ENCODE assay signal across 19 cellular contexts in the genomic region with DNA sequence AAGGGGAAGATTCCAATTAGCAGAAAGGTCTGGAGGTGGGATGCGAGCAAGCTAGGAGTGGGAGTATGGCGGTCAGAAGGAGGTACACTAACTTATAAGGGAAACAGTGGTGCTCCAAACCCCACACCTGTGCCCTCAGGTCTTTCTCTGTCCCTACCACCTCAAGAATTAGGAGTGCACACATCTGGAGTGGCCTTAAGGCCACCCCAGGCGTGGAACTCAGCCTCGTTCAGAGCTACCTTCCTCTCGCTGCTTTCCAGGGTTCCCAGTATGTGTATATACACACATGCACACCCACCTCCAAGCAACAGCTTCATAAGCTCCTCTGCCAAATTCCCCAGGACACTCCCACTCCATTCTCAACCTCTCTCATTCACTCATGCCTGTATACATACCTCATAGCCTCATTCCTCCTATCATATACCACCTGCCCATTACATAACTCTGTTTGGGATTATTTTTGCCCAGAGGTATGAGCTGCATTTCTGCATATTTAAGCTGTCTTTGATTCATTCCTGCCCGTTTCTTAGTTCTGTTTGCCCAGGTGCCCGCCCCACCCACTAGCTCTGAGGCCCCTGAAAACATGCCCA.
DNase-seq lines count a peak whose midpoint lies in the region; FAIRE-seq and TF ChIP-seq lines count a peak whose summit lies in the region.
"Had no signal": no experiment of that assay in that cellular context is flagged by ENCODE, and none has a peak within 500 bp of the region (broad histone marks: within the 10 kb centered on the region; RNA-seq: fewer than 3 reads in every experiment).

No MANE protein-coding gene starts in this region.

- H3K9me3 Mint-ChIP-seq in neural progenitor cell: no peaks in the 10 kb centered on the region

- H3K79me2 ChIP-seq in keratinocyte (ENCODE audit: control insufficient read depth, insufficient read depth, low read length) (no peaks in the 10 kb centered on the region), neural progenitor cell (ENCODE audit: low read depth) (no peaks in the 10 kb centered on the region)

- H3K4me3 ChIP-seq in keratinocyte (ENCODE audit: control insufficient read depth in 2 of 3, extremely low read depth in 1 of 3, insufficient read depth in 2 of 3, low read depth in 1 of 3, low read length in 3 of 3) (no peak overlapping the region), neural progenitor cell (no peak overlapping the region)

- H2AFZ ChIP-seq in keratinocyte (ENCODE audit: control insufficient read depth, low read length) (no peak overlapping the region), neural progenitor cell (replicated peaks) (no peak overlapping the region)

- no peak overlapping the region for H3K4me3 Mint-ChIP-seq in neural progenitor cell

- H3K9ac ChIP-seq in keratinocyte (ENCODE audit: control insufficient read depth, extremely low read depth, insufficient read depth, low read length) (no peak overlapping the region), neural progenitor cell (no peak overlapping the region)

- H3K27me3 ChIP-seq in keratinocyte (ENCODE audit: control insufficient read depth, extremely low read depth, insufficient read depth, low read length) (peaks cover 4% of the 10 kb centered on the region), neural progenitor cell (peaks cover 14% of the 10 kb centered on the region)

- H3K4me1 Mint-ChIP-seq in neural progenitor cell: no peaks in the 10 kb centered on the region

- H3K9me3 ChIP-seq in keratinocyte (ENCODE audit: control insufficient read depth, low read depth, low read length) (no peaks in the 10 kb centered on the region), neural progenitor cell (ENCODE audit: low read depth) (no peaks in the 10 kb centered on the region)

- H3F3A ChIP-seq in neural progenitor cell (ENCODE audit: low read depth): no peaks in the 10 kb centered on the region

- peaks cover 12% of the 10 kb centered on the region for H3K27me3 Mint-ChIP-seq in neural progenitor cell (ENCODE audit: insufficient read depth, low read depth)

- DNase-seq in NCI-H69 (lab: John Stamatoyannopoulos, UW) (peak; percentile 26), ecto neural progenitor cell (ENCODE audit: low spot score) (peak; percentile 26), keratinocyte (ENCODE audit: low read depth, low spot score) (peak; percentile 17), superior temporal gyrus (ENCODE audit: extremely low spot score) (peak; percentile 23), neural progenitor cell (ENCODE audit: low spot score) (no peak), SKM-1 treated with dmso at 0.1 percent for 144 hours (lab: John Stamatoyannopoulos, UW; ENCODE audit: unreplicated experiment) (no peak), AML-193 (lab: John Stamatoyannopoulos, UW) (no peak)
- DNase-seq: ACHN, DMS79 treated with DMSO at 0.1 percent for 48 hours, IMR-90, Kasumi-1, NCI-H1092 treated with DMSO at 0.1 percent for 48 hours, NCI-H2081, NCI-H774, OCI-M1, SIG-M5 had no signal

- H3K4me2 ChIP-seq in keratinocyte (ENCODE audit: control insufficient read depth, extremely low read depth, insufficient read depth, low read depth, low read length) (peak overlapping the region; percentile 26), neural progenitor cell (no peak overlapping the region)

- TF ChIP-seq CTCF in keratinocyte (optimal IDR thresholded peaks at IDR 0.05 in 1 of 3, IDR thresholded peaks at IDR 0.05 in 1 of 3, conservative IDR thresholded peaks at IDR 0.05 in 1 of 3; ENCODE audit: extremely low read depth in 1 of 3, insufficient read depth in 2 of 3, low read length in 3 of 3) (no peak), neural progenitor cell (IDR thresholded peaks at IDR 0.05) (no peak)

- no peak overlapping the region for H3K27ac ChIP-seq in keratinocyte (ENCODE audit: control insufficient read depth, insufficient read depth, low read length)
- no peak overlapping the region for H3K27ac ChIP-seq in neural progenitor cell
- H3K27ac ChIP-seq: C4-2B, HL-60 had no signal

- peaks cover 27% of the 10 kb centered on the region for H3K4me1 ChIP-seq in keratinocyte (ENCODE audit: control insufficient read depth, extremely low read depth, insufficient read depth, low read length)
- no peaks in the 10 kb centered on the region for H3K4me1 ChIP-seq in neural progenitor cell

- no peak overlapping the region for H3K27ac Mint-ChIP-seq in neural progenitor cell

- H4K20me1 ChIP-seq in keratinocyte (ENCODE audit: control insufficient read depth, extremely low read depth, insufficient read depth, low read length) (no peaks in the 10 kb centered on the region), neural progenitor cell (ENCODE audit: low read depth) (no peaks in the 10 kb centered on the region)

- dilution Hi-C loops in keratinocyte (cut with MboI; ENCODE audit: extremely low pct_ligation_motif_present, low sequenced_read_pairs): no loop called here

- H3K36me3 ChIP-seq in keratinocyte (ENCODE audit: control insufficient read depth in 2 of 2, extremely low read depth in 1 of 2, insufficient read depth in 2 of 2, low read length in 2 of 2): no peaks in the 10 kb centered on the region
- no peaks in the 10 kb centered on the region for H3K36me3 ChIP-seq in neural progenitor cell

- H3K36me3 Mint-ChIP-seq in neural progenitor cell: no peaks in the 10 kb centered on the region

- FAIRE-seq in keratinocyte (lab: Jason Lieb, UNC): peak; percentile 61
- FAIRE-seq: HTR-8/SVneo had no signal

- no peaks in the 10 kb centered on the region for H3K9me1 ChIP-seq in keratinocyte (ENCODE audit: control insufficient read depth, extremely low read depth, insufficient read depth, low read length)

Comparison
In these comparisons a context has a peak if more than half of its experiments do, and no peak if none do; other contexts are left out.
1. DNase-seq: peak in NCI-H69 (single experiment), ecto neural progenitor cell (single experiment), keratinocyte (single experiment) and superior temporal gyrus (single experiment); none in neural progenitor cell (single experiment), SKM-1 treated with dmso at 0.1 percent for 144 hours (single experiment) and AML-193 (0 of 2).